In genomic region chr11:9955387-9955786, GRCh38 we compare ENCODE assay signal across 24 cellular contexts.
"Had no signal": no experiment of that assay in that cellular context is flagged by ENCODE, and none has a peak within 500 bp of the region (broad histone marks: within the 10 kb centered on the region; RNA-seq: fewer than 3 reads in every experiment).

No MANE protein-coding gene starts in this region.

- H3K9me3 Mint-ChIP-seq: mesothelial cell of epicardium; naive B cell; natural killer cell treated with Interleukin-12 subunit alpha and Interleukin-12 subunit beta and Interleukin-15 and Interleukin-18, amount 100 ng/mL, for 72 hours; neural crest cell; type B pancreatic cell had no signal

- H3K4me1 ChIP-seq: gastrocnemius medialis, left lung, prostate gland, stomach, thyroid gland had no signal

- H3K4me1 Mint-ChIP-seq: naive B cell had no signal

- H3K27me3 ChIP-seq: dorsolateral prefrontal cortex, gastrocnemius medialis, left lung, right atrium auricular region, stomach, thyroid gland had no signal

- H3K36me3 ChIP-seq: prostate gland had no signal

- H3K27ac Mint-ChIP-seq: mesothelial cell of epicardium; naive B cell; natural killer cell treated with Interleukin-12 subunit alpha and Interleukin-12 subunit beta and Interleukin-15 and Interleukin-18, amount 100 ng/mL, for 72 hours; type B pancreatic cell had no signal

- H3K27me3 Mint-ChIP-seq: naive B cell; natural killer cell treated with Interleukin-12 subunit alpha and Interleukin-12 subunit beta and Interleukin-15 and Interleukin-18, amount 100 ng/mL, for 72 hours; type B pancreatic cell had no signal

- H3K4me3 ChIP-seq: dorsolateral prefrontal cortex, gastrocnemius medialis, left lung, mucosa of descending colon, prostate gland, right atrium auricular region, smooth muscle cell, stomach, thyroid gland had no signal

- H3K4me2 ChIP-seq: smooth muscle cell had no signal

- ATAC-seq: gastrocnemius medialis; left cardiac atrium; left lung; mucosa of descending colon; natural killer cell treated with Interleukin-12 subunit alpha and Interleukin-12 subunit beta and Interleukin-15 and Interleukin-18, amount 100 ng/mL, for 72 hours; sciatic nerve had no signal

- H3K36me3 Mint-ChIP-seq: natural killer cell treated with Interleukin-12 subunit alpha and Interleukin-12 subunit beta and Interleukin-15 and Interleukin-18, amount 100 ng/mL, for 72 hours had no signal

- DNase-seq: cortex of kidney; dorsolateral prefrontal cortex; effector CD4-positive, alpha-beta T cell; gastrocnemius medialis; head of caudate nucleus; left cardiac atrium; left lung; mucosa of descending colon; naive B cell; stimulated activated CD4-positive, alpha-beta T cell treated with anti-CD3 and anti-CD28 coated beads, Interleukin-12 subunit alpha, Interleukin-12 subunit beta, amount 100 ng/mL, for 4 hours; stimulated activated CD4-positive, alpha-beta T cell treated with anti-CD3 and anti-CD28 coated beads, Interleukin-1b, Interleukin-23, amount 100 ng/mL, for 48 hours; stimulated activated CD4-positive, alpha-beta T cell treated with anti-CD3 and anti-CD28 coated beads, Interleukin-4, amount 100 ng/mL, for 1 hour; stimulated activated CD8-positive, alpha-beta memory T cell treated with anti-CD3 and anti-CD28 coated beads, Interleukin-4, amount 100 ng/mL, for 48 hours; stimulated activated naive CD4-positive, alpha-beta T cell; stomach; thyroid gland had no signal

- H3K27ac ChIP-seq: dorsolateral prefrontal cortex, left lung, prostate gland, right atrium auricular region, stomach, thyroid gland had no signal

- H3K9me3 ChIP-seq: gastrocnemius medialis, left lung, mucosa of descending colon, prostate gland, right atrium auricular region, stomach, thyroid gland had no signal

- H3K4me3 Mint-ChIP-seq: mesothelial cell of epicardium; naive B cell; natural killer cell treated with Interleukin-12 subunit alpha and Interleukin-12 subunit beta and Interleukin-15 and Interleukin-18, amount 100 ng/mL, for 72 hours; neural crest cell; type B pancreatic cell had no signal
